Comparison of ENCODE assay signal across 22 cellular contexts in the genomic region with DNA sequence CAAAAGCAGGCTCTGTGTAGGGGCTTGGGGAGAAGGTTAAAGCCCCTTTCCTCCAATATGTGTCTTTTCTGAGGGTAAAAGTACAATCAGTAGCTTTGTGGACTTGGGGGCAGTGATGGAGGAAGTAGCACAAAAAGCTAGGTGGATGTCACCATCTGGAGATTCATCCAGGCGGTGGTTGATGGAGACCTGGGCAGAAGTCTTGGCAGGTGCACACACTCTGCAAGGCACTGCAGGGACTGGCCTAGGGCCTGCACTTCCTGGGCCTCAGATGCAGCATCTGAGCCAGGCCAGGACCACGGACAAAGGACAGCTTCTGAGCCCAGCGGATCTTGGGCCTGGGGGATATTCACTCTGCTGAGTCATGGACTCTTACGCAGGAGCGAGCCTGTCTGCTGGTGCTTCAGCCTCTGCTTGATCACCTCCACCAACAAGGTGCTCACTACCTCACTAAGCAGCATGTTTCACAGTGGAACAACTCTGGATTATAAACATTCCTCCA.
DNase-seq lines count a peak whose midpoint lies in the region; ATAC-seq, FAIRE-seq and TF ChIP-seq lines count a peak whose summit lies in the region.
"Had no signal": no experiment of that assay in that cellular context is flagged by ENCODE, and none has a peak within 500 bp of the region (broad histone marks: within the 10 kb centered on the region; RNA-seq: fewer than 3 reads in every experiment).

No MANE protein-coding gene starts in this region.

- no peak for TF ChIP-seq CTCF in CD4-positive, alpha-beta T cell (IDR thresholded peaks at IDR 0.05)
- no peak for TF ChIP-seq CTCF in hepatocyte (IDR thresholded peaks at IDR 0.05; ENCODE audit: poor library complexity)

- POLR2A ChIA-PET in CD4-positive, alpha-beta T cell (lab: Charles Lee), result no interaction called here

- no peaks in the 10 kb centered on the region for H3K9me3 Mint-ChIP-seq in T-helper 2 cell treated with Interferon-gamma antibody and Interleukin-4, amounts not matched to agents 5 μg/mL and 100 μg/mL, for 36 hours
- no peaks in the 10 kb centered on the region for H3K9me3 Mint-ChIP-seq in CD4-positive, alpha-beta T cell
- H3K9me3 Mint-ChIP-seq: activated B cell treated with CpG ODN at 0.5 μM for 24 hours had no signal

- ATAC-seq in CD4-positive, alpha-beta T cell (ENCODE audit: poor library complexity), result no peak
- ATAC-seq in GM21526 (IDR thresholded peaks at IDR 0.05; ENCODE audit: low FRiP score, unreplicated experiment) (no peak), HG02588 (IDR thresholded peaks at IDR 0.05; ENCODE audit: unreplicated experiment) (no peak)

- CTCF ChIA-PET in CD4-positive, alpha-beta T cell (lab: Charles Lee), result no interaction called here

- no peaks in the 10 kb centered on the region for H3K9me3 ChIP-seq in CD4-positive, alpha-beta T cell (ENCODE audit: control insufficient read depth, low read length)
- H3K9me3 ChIP-seq in hepatocyte (ENCODE audit: low read depth), result no peaks in the 10 kb centered on the region
- H3K9me3 ChIP-seq: BE2C had no signal

- no peak for FAIRE-seq in HTR-8/SVneo (lab: Jason Lieb, UNC)
- FAIRE-seq: A204.1, astrocyte, D721Med, endothelial cell of umbilical vein had no signal

- no peaks in the 10 kb centered on the region for H3K9me2 ChIP-seq in hepatocyte (replicated peaks; ENCODE audit: insufficient read depth)

- peaks cover 5% of the 10 kb centered on the region for H3K4me1 ChIP-seq in hepatocyte (ENCODE audit: insufficient read depth)
- H3K4me1 ChIP-seq: BE2C had no signal

- peak overlapping the region; percentile 83 for H3K27ac Mint-ChIP-seq in T-helper 2 cell treated with Interferon-gamma antibody and Interleukin-4, amounts not matched to agents 5 μg/mL and 100 μg/mL, for 36 hours
- peak overlapping the region; percentile 94 for H3K27ac Mint-ChIP-seq in CD4-positive, alpha-beta T cell
- H3K27ac Mint-ChIP-seq: activated B cell treated with CpG ODN at 0.5 μM for 24 hours had no signal

- intact Hi-C loops in CD4-positive, alpha-beta T cell (cut with DNase I, micrococcal nuclease), result no loop called here

- 90% methylated on average over 5 of the region's 5 CpGs for WGBS in hepatocyte (ENCODE audit: low lambda C conversion rate, missing lambda C conversion rate)

- no peaks in the 10 kb centered on the region for H3K36me3 ChIP-seq in hepatocyte (replicated peaks; ENCODE audit: insufficient read depth, low read depth)
- H3K36me3 ChIP-seq: BE2C had no signal

- H3K4me3 Mint-ChIP-seq in T-helper 2 cell treated with Interferon-gamma antibody and Interleukin-4, amounts not matched to agents 5 μg/mL and 100 μg/mL, for 36 hours, result no peak overlapping the region
- H3K4me3 Mint-ChIP-seq in CD4-positive, alpha-beta T cell, result no peak overlapping the region
- H3K4me3 Mint-ChIP-seq: activated B cell treated with CpG ODN at 0.5 μM for 24 hours had no signal

- H3K4me2 ChIP-seq in hepatocyte, result no peak overlapping the region

- DNase-seq in T-helper 2 cell treated with Interferon-gamma antibody and Interleukin-4, amounts not matched to agents 5 μg/mL and 100 μg/mL, for 36 hours (ENCODE audit: low spot score), result no peak
- DNase-seq in T-helper 2 cell, result no peak
- no peak for DNase-seq in CD4-positive, alpha-beta T cell
- peak; percentile 7 for DNase-seq in RPMI8226
- DNase-seq in hepatocyte (ENCODE audit: low spot score), result no peak
- DNase-seq in HTR-8/SVneo (ENCODE audit: insufficient read length, low spot score), result no peak
- DNase-seq: activated B cell treated with CpG ODN at 0.5 μM for 24 hours; BE2C; central memory CD4-positive, alpha-beta T cell; H7; KBM-7; NCI-H1436; NCI-H2107; NCI-H446 treated with DMSO at 0.1 percent for 48 hours; T1000; trophoblast cell had no signal

- H3K27ac ChIP-seq in CD4-positive, alpha-beta T cell (ENCODE audit: low read depth, low read length), result peak overlapping the region; percentile 75
- peak overlapping the region; percentile 85 for H3K27ac ChIP-seq in hepatocyte

- no peak overlapping the region for H2AFZ ChIP-seq in hepatocyte

- no peaks in the 10 kb centered on the region for H3K27me3 ChIP-seq in CD4-positive, alpha-beta T cell (ENCODE audit: control insufficient read depth, insufficient read depth, low read length)
- H3K27me3 ChIP-seq in hepatocyte, result no peaks in the 10 kb centered on the region
- H3K27me3 ChIP-seq: BE2C had no signal

- H3K79me2 ChIP-seq in hepatocyte, result no peaks in the 10 kb centered on the region

- no peaks in the 10 kb centered on the region for H3K36me3 Mint-ChIP-seq in T-helper 2 cell treated with Interferon-gamma antibody and Interleukin-4, amounts not matched to agents 5 μg/mL and 100 μg/mL, for 36 hours (ENCODE audit: low read depth)
- H3K36me3 Mint-ChIP-seq in CD4-positive, alpha-beta T cell (ENCODE audit: low read depth), result no peaks in the 10 kb centered on the region

- no peak overlapping the region for H3K4me3 ChIP-seq in hepatocyte

- no peaks in the 10 kb centered on the region for H3K27me3 Mint-ChIP-seq in T-helper 2 cell treated with Interferon-gamma antibody and Interleukin-4, amounts not matched to agents 5 μg/mL and 100 μg/mL, for 36 hours (ENCODE audit: low read depth)
- H3K27me3 Mint-ChIP-seq in CD4-positive, alpha-beta T cell, result no peaks in the 10 kb centered on the region

- H4K20me1 ChIP-seq in hepatocyte (ENCODE audit: insufficient read depth, poor library complexity, severe bottlenecking), result no peaks in the 10 kb centered on the region

- H3K4me1 Mint-ChIP-seq in T-helper 2 cell treated with Interferon-gamma antibody and Interleukin-4, amounts not matched to agents 5 μg/mL and 100 μg/mL, for 36 hours (ENCODE audit: low read depth), result peaks cover 18% of the 10 kb centered on the region
- peaks cover 52% of the 10 kb centered on the region for H3K4me1 Mint-ChIP-seq in CD4-positive, alpha-beta T cell (ENCODE audit: low read depth)
